Comparison of ENCODE assay signal across 8 cellular contexts in genomic region chr15:70099167-70099965, GRCh38. TPM values are rescaled to one million over a fixed set of nuclear protein-coding genes. Genes with fewer than 3 reads are reported as not detected.
A peak's percentile ranks its signal among the peaks of the same experiment; 100 is the strongest.
DNase-seq lines count a peak whose midpoint lies in the region; ATAC-seq and TF ChIP-seq lines count a peak whose summit lies in the region.

No MANE protein-coding gene starts in this region.

- H3K4me1 Mint-ChIP-seq in activated T-cell treated with anti-CD3 and anti-CD28 coated beads, Interleukin-2, amount 50 U/mL, for 24 hours (ENCODE audit: low read depth), result peaks cover 44% of the 10 kb centered on the region

- peaks cover 20% of the 10 kb centered on the region for H4K20me1 ChIP-seq in PC-3 (ENCODE audit: low read length)

- POLR2A ChIA-PET in PC-3 (lab: Charles Lee; ENCODE audit: unreplicated experiment), result interaction anchor here (0.6 to 0.7 kb wide), 2 partner anchors 68 to 422 kb away, joined by 4 to 15 read pairs; no protein-coding TSS in a partner anchor

- H3K27ac Mint-ChIP-seq in activated T-cell treated with anti-CD3 and anti-CD28 coated beads, Interleukin-2, amount 50 U/mL, for 24 hours, result peak overlapping the region; percentile 99

- CTCF ChIA-PET in PC-3 (lab: Charles Lee), result interaction anchor here (0.7 kb wide), 1 partner anchor 263 kb away, joined by 8 read pairs; no protein-coding TSS in a partner anchor

- no peaks in the 10 kb centered on the region for H3K36me3 ChIP-seq in PC-3 (ENCODE audit: low read depth, low read length)

- H3K9me2 ChIP-seq in PC-3 (replicated peaks; ENCODE audit: low read length), result no peaks in the 10 kb centered on the region

- H3K4me3 ChIP-seq in Jurkat, Clone E6-1 (ENCODE audit: low read length), result peak overlapping the region; percentile 60
- H3K4me3 ChIP-seq in PC-3 (ENCODE audit: low read length), result peak overlapping the region; percentile 98
- H3K4me3 ChIP-seq in epithelial cell of proximal tubule (ENCODE audit: low read depth, low read length), result peak overlapping the region; percentile 63

- no peaks in the 10 kb centered on the region for H3K9me3 Mint-ChIP-seq in activated T-cell treated with anti-CD3 and anti-CD28 coated beads, Interleukin-2, amount 50 U/mL, for 24 hours

- peaks cover 28% of the 10 kb centered on the region for H3K4me1 ChIP-seq in PC-3 (ENCODE audit: insufficient read depth, low read length)

- 0 out of 2 replicates have a peak overlapping the region, but pooled peaks have one; percentile 9 for H2AFZ ChIP-seq in PC-3 (ENCODE audit: low read length)

- H3F3A ChIP-seq in PC-3 (ENCODE audit: low read length, unreplicated experiment), result no peaks in the 10 kb centered on the region

- peak overlapping the region; percentile 96 for H3K9ac ChIP-seq in PC-3 (ENCODE audit: low read length)

- H3K27me3 ChIP-seq in PC-3 (ENCODE audit: low read length), result no peaks in the 10 kb centered on the region

- H3K4me2 ChIP-seq in PC-3 (ENCODE audit: low read length), result peak overlapping the region; percentile 92

- H3K9me3 ChIP-seq in PC-3 (ENCODE audit: low read length), result no peaks in the 10 kb centered on the region

- peaks cover 25% of the 10 kb centered on the region for H3K36me3 Mint-ChIP-seq in activated T-cell treated with anti-CD3 and anti-CD28 coated beads, Interleukin-2, amount 50 U/mL, for 24 hours (ENCODE audit: low read depth)

- peaks cover 33% of the 10 kb centered on the region for H3K79me2 ChIP-seq in PC-3 (ENCODE audit: low read length)

- TF ChIP-seq CTCF in PC-3 (conservative IDR thresholded peaks at IDR 0.05; ENCODE audit: low read depth, low read length), result no peak
- no peak for TF ChIP-seq CTCF in epithelial cell of proximal tubule (conservative IDR thresholded peaks at IDR 0.05; ENCODE audit: low read depth, low read length)

- intact Hi-C loops in PC-3 (cut with micrococcal nuclease), result loop anchor here (5.0 kb wide), 4 partner anchors 378 to 632 kb away; no protein-coding TSS in a partner anchor

- H3K27ac ChIP-seq in PC-3 (ENCODE audit: low read length), result peak overlapping the region; percentile 74

- BruUV-seq in PC-3 (replicated peaks; lab: Mats Ljungman, UMichigan), result no TSS peak

- peak overlapping the region; percentile 91 for H3K4me3 Mint-ChIP-seq in activated T-cell treated with anti-CD3 and anti-CD28 coated beads, Interleukin-2, amount 50 U/mL, for 24 hours

- ATAC-seq in GM21576 (IDR thresholded peaks at IDR 0.05; ENCODE audit: unreplicated experiment), result peak; percentile 50
- ATAC-seq in PC-3, result peak; percentile 42

- peaks cover 26% of the 10 kb centered on the region for H3K27me3 Mint-ChIP-seq in activated T-cell treated with anti-CD3 and anti-CD28 coated beads, Interleukin-2, amount 50 U/mL, for 24 hours

- DNase-seq in DMS 273 treated with DMSO at 0.1 percent for 48 hours (lab: John Stamatoyannopoulos, UW) (peak; percentile 95), PC-3 (peak; percentile 98), epithelial cell of proximal tubule (ENCODE audit: low read depth) (peak; percentile 89), mucosa of gallbladder (ENCODE audit: low spot score) (peak; percentile 100)
- peak; percentile 98 for DNase-seq in Jurkat, Clone E6-1 (ENCODE audit: low read depth, low spot score)
- peak; percentile 100 for DNase-seq in activated T-cell treated with anti-CD3 and anti-CD28 coated beads, Interleukin-2, amount 50 U/mL, for 24 hours
- DNase-seq in stimulated activated CD8-positive, alpha-beta memory T cell treated with anti-CD3 and anti-CD28 coated beads, Interleukin-4, amount 100 ng/mL, for 24 hours (ENCODE audit: low read depth), result peak; percentile 100

RNA-seq across cellular contexts. Expression of gene TLE3, which starts 1.6 kb away (rescaled TPM):
- polyA plus RNA-seq in Jurkat, Clone E6-1 (2012; ENCODE audit: insufficient read depth, insufficient read length), result 69.4 TPM
- total RNA-seq in PC-3 (2014; rRNA removed), result 72.5 and 109 TPM in 2 replicates
- 20.5 and 34.8 TPM in 2 replicates for total RNA-seq in epithelial cell of proximal tubule
- total RNA-seq in mucosa of gallbladder, result 42.5 TPM

Comparison
In these comparisons a context has a peak if more than half of its experiments do, and no peak if none do; other contexts are left out.
1. Peak in every context shown above with its lines: DNase-seq, ATAC-seq, H3K4me3 ChIP-seq and H3K27ac ChIP-seq.